In genomic region chr18:79662051-79662450, GRCh38 we compare ENCODE assay signal across 19 cellular contexts.
"Had no signal": no experiment of that assay in that cellular context is flagged by ENCODE, and none has a peak within 500 bp of the region (broad histone marks: within the 10 kb centered on the region; RNA-seq: fewer than 3 reads in every experiment).

No MANE protein-coding gene starts in this region.

- H3K36me3 ChIP-seq: gastrocnemius medialis, left ventricle myocardium inferior, lower lobe of right lung, right atrium auricular region, sigmoid colon, stomach, suprapubic skin, tibial artery, upper lobe of left lung, vagina had no signal

- H3K27ac Mint-ChIP-seq: dendritic cell treated with granulocyte-macrophage colony-stimulating factor and Interleukin-4, amounts not matched to agents 40 ng/mL and 50 ng/mL, for 4 days; naive B cell; nephron progenitor cell had no signal

- H3K27me3 ChIP-seq: gastrocnemius medialis, tibial artery, upper lobe of left lung, vagina had no signal

- DNase-seq: effector CD8-positive, alpha-beta T cell; gastrocnemius medialis; glutamatergic neuron; islet precursor cell; left ventricle myocardium inferior; lower lobe of right lung; mesenchymal stem cell; naive B cell; nephron progenitor cell; sigmoid colon; stimulated activated naive CD4-positive, alpha-beta T cell; stomach; tibial artery; upper lobe of left lung had no signal

- H3K4me3 Mint-ChIP-seq: dendritic cell treated with granulocyte-macrophage colony-stimulating factor and Interleukin-4, amounts not matched to agents 40 ng/mL and 50 ng/mL, for 4 days; naive B cell; nephron progenitor cell had no signal

- H3K4me1 Mint-ChIP-seq: naive B cell had no signal

- H3K27ac ChIP-seq: gastrocnemius medialis, left ventricle myocardium inferior, lower lobe of right lung, right atrium auricular region, sigmoid colon, skin epidermis, stomach, suprapubic skin, tibial artery, upper lobe of left lung, vagina had no signal

- H3K4me1 ChIP-seq: gastrocnemius medialis, left ventricle myocardium inferior, lower lobe of right lung, right atrium auricular region, sigmoid colon, suprapubic skin, tibial artery, upper lobe of left lung, vagina had no signal

- ATAC-seq: gastrocnemius medialis, lower lobe of right lung had no signal

- H3K4me3 ChIP-seq: gastrocnemius medialis, left ventricle myocardium inferior, lower lobe of right lung, right atrium auricular region, sigmoid colon, skin epidermis, stomach, suprapubic skin, tibial artery, upper lobe of left lung, vagina had no signal

- H3K36me3 Mint-ChIP-seq: naive B cell had no signal
